Comparison of ENCODE assay signal across 25 cellular contexts in genomic region chr6:81857812-81858211, GRCh38.
"Had no signal": no experiment of that assay in that cellular context is flagged by ENCODE, and none has a peak within 500 bp of the region (broad histone marks: within the 10 kb centered on the region; RNA-seq: fewer than 3 reads in every experiment).

No MANE protein-coding gene starts in this region.

- H2AFZ ChIP-seq: parathyroid adenoma had no signal

- DNase-seq: activated CD4-positive, alpha-beta T cell treated with anti-CD3 and anti-CD28 coated beads, Interleukin-2, amount 10 ng/mL, durations not matched to agents 7 days and 5 days; activated CD4-positive, CD25-positive, alpha-beta regulatory T cell treated with anti-CD3 and anti-CD28 coated beads, Interleukin-2, amount 50 U/mL, for 72 hours; activated CD8-positive, alpha-beta memory T cell treated with anti-CD3 and anti-CD28 coated beads, Interleukin-2, amount 10 ng/mL, durations not matched to agents 7 days and 5 days; activated CD8-positive, alpha-beta T cell treated with anti-CD3 and anti-CD28 coated beads for 36 hours; activated effector memory CD4-positive, alpha-beta T cell treated with anti-CD3 and anti-CD28 coated beads, Interleukin-2, amount 50 U/mL, for 16 hours; activated naive CD4-positive, alpha-beta T cell treated with anti-CD3 and anti-CD28 coated beads, Interleukin-2, amount 10 ng/mL, durations not matched to agents 7 days and 5 days; activated T-cell treated with anti-CD3 and anti-CD28 coated beads for 4 hours; amygdala; central memory CD4-positive, alpha-beta T cell; cortex of kidney; foreskin fibroblast; kidney glomerular epithelial cell; midbrain; stimulated activated CD4-positive, alpha-beta T cell treated with anti-CD3 and anti-CD28 coated beads, Interleukin-15, amount 100 ng/mL, for 24 hours; stomach; T-helper 1 cell; trophoblast cell; uterus; WERI-Rb-1 had no signal

- H3K4me1 ChIP-seq: parathyroid adenoma, stomach, uterus had no signal

- H3K27ac ChIP-seq: epithelial cell of prostate, parathyroid adenoma, stomach, suprapubic skin, uterus, WERI-Rb-1 had no signal

- H3K36me3 ChIP-seq: stomach, suprapubic skin, uterus, WERI-Rb-1 had no signal

- H3K9me3 ChIP-seq: stomach, suprapubic skin, uterus had no signal

- H3K27me3 ChIP-seq: stomach, suprapubic skin had no signal

- H3K79me2 ChIP-seq: parathyroid adenoma had no signal

- H3K4me2 ChIP-seq: smooth muscle cell had no signal

- H3K9ac ChIP-seq: parathyroid adenoma had no signal

- H3K4me3 ChIP-seq: smooth muscle cell, stomach, suprapubic skin, uterus had no signal

- ATAC-seq: activated CD8-positive, alpha-beta memory T cell treated with anti-CD3 and anti-CD28 coated beads, Interleukin-2, amount 10 ng/mL, durations not matched to agents 7 days and 5 days; activated CD8-positive, alpha-beta T cell treated with anti-CD3 and anti-CD28 coated beads for 36 hours; sciatic nerve; stimulated activated memory B cell treated with anti-CD40 and anti-IgM and Interleukin-4, amounts not matched to agents 10 μg/mL and 1 μg/mL and 100 μg/mL, for 72 hours had no signal
